21 cellular contexts compared by ENCODE assay signal in genomic region chr10:70559861-70560260, GRCh38. TPM values are rescaled to one million over a fixed set of nuclear protein-coding genes. Genes with fewer than 3 reads are reported as not detected.
DNase-seq lines count a peak whose midpoint lies in the region; ATAC-seq and TF ChIP-seq lines count a peak whose summit lies in the region.
"Had no signal": no experiment of that assay in that cellular context is flagged by ENCODE, and none has a peak within 500 bp of the region (broad histone marks: within the 10 kb centered on the region; RNA-seq: fewer than 3 reads in every experiment).

No MANE protein-coding gene starts in this region.

- POLR2A ChIA-PET in RWPE1 (lab: Yijun Ruan, JAX; ENCODE audit: low non-redundant PET) = no interaction called here

- no peak overlapping the region for H3K27ac ChIP-seq in neural progenitor cell
- H3K27ac ChIP-seq in RWPE1 = no peak overlapping the region
- H3K27ac ChIP-seq: 22Rv1, body of pancreas, ovary had no signal

- intact Hi-C loops in activated CD4-positive, alpha-beta T cell treated with anti-CD3 and anti-CD28 coated beads, Interleukin-2, amount 10 ng/mL, durations not matched to agents 24 days and 14 days (cut with micrococcal nuclease) = loop anchor here (1.0 to 5.0 kb wide), 4 partner anchors 18 to 199 kb away; partner anchors contain the start of gene PRF1

- H3K9ac ChIP-seq in neural progenitor cell = no peak overlapping the region

- no peak overlapping the region for H3K4me3 ChIP-seq in neural progenitor cell
- H3K4me3 ChIP-seq: body of pancreas, esophagus muscularis mucosa, ovary had no signal

- H3K9me3 Mint-ChIP-seq in activated CD4-positive, alpha-beta T cell treated with anti-CD3 and anti-CD28 coated beads, Interleukin-2, amount 10 ng/mL, durations not matched to agents 24 days and 14 days = no peaks in the 10 kb centered on the region
- no peaks in the 10 kb centered on the region for H3K9me3 Mint-ChIP-seq in IgD-negative memory B cell
- H3K9me3 Mint-ChIP-seq in effector memory CD8-positive, alpha-beta T cell = no peaks in the 10 kb centered on the region
- H3K9me3 Mint-ChIP-seq in neural progenitor cell = no peaks in the 10 kb centered on the region
- H3K9me3 Mint-ChIP-seq: activated CD4-positive, alpha-beta memory T cell treated with anti-CD3 and anti-CD28 coated beads for 36 hours; stimulated activated naive B cell treated with anti-CD40 and anti-IgM and Interleukin-4, amounts not matched to agents 10 μg/mL and 1 μg/mL and 100 μg/mL, for 72 hours had no signal

- no peaks in the 10 kb centered on the region for H3K27me3 Mint-ChIP-seq in activated CD4-positive, alpha-beta T cell treated with anti-CD3 and anti-CD28 coated beads, Interleukin-2, amount 10 ng/mL, durations not matched to agents 24 days and 14 days
- H3K27me3 Mint-ChIP-seq in IgD-negative memory B cell (no peaks in the 10 kb centered on the region), neural progenitor cell (ENCODE audit: insufficient read depth, low read depth) (no peaks in the 10 kb centered on the region)
- no peaks in the 10 kb centered on the region for H3K27me3 Mint-ChIP-seq in effector memory CD8-positive, alpha-beta T cell
- H3K27me3 Mint-ChIP-seq: activated CD4-positive, alpha-beta memory T cell treated with anti-CD3 and anti-CD28 coated beads for 36 hours had no signal

- no peak overlapping the region for H2AFZ ChIP-seq in neural progenitor cell (replicated peaks)

- no peak for DNase-seq in activated CD4-positive, alpha-beta T cell treated with anti-CD3 and anti-CD28 coated beads, Interleukin-2, amount 10 ng/mL, durations not matched to agents 24 days and 14 days
- DNase-seq in activated CD4-positive, alpha-beta T cell treated with anti-CD3 and anti-CD28 coated beads, Interleukin-2, amount 50 U/mL, for 1 hour = no peak
- DNase-seq in effector memory CD8-positive, alpha-beta T cell = no peak
- DNase-seq in neural progenitor cell (ENCODE audit: low spot score) = no peak
- DNase-seq in RWPE1 (ENCODE audit: low spot score) = no peak
- no peak for DNase-seq in activated gamma-delta T cell (lab: John Stamatoyannopoulos, UW)
- DNase-seq: NCI-H2171, NCI-H748 treated with DMSO at 0.1 percent for 48 hours had no signal

- H3F3A ChIP-seq in neural progenitor cell (ENCODE audit: low read depth) = no peaks in the 10 kb centered on the region

- no peaks in the 10 kb centered on the region for H3K27me3 ChIP-seq in neural progenitor cell
- H3K27me3 ChIP-seq: body of pancreas, dorsolateral prefrontal cortex, esophagus muscularis mucosa, ovary, Peyer's patch, upper lobe of left lung had no signal

- H3K4me2 ChIP-seq in neural progenitor cell = no peak overlapping the region

- H3K36me3 Mint-ChIP-seq in activated CD4-positive, alpha-beta T cell treated with anti-CD3 and anti-CD28 coated beads, Interleukin-2, amount 10 ng/mL, durations not matched to agents 24 days and 14 days (ENCODE audit: low read depth) = no peaks in the 10 kb centered on the region
- H3K36me3 Mint-ChIP-seq in IgD-negative memory B cell = no peaks in the 10 kb centered on the region
- H3K36me3 Mint-ChIP-seq in effector memory CD8-positive, alpha-beta T cell (ENCODE audit: insufficient read depth) = no peaks in the 10 kb centered on the region
- H3K36me3 Mint-ChIP-seq in neural progenitor cell = no peaks in the 10 kb centered on the region
- H3K36me3 Mint-ChIP-seq: activated CD4-positive, alpha-beta memory T cell treated with anti-CD3 and anti-CD28 coated beads for 36 hours; stimulated activated naive B cell treated with anti-CD40 and anti-IgM and Interleukin-4, amounts not matched to agents 10 μg/mL and 1 μg/mL and 100 μg/mL, for 72 hours had no signal

- ATAC-seq in effector memory CD8-positive, alpha-beta T cell (replicated peaks) = no peak
- ATAC-seq in GM19463 (IDR thresholded peaks at IDR 0.05; ENCODE audit: unreplicated experiment) = no peak

- CTCF ChIA-PET in RWPE1 (lab: Yijun Ruan, JAX) = interaction anchor here (0.6 to 1.1 kb wide), 2 partner anchors 9 to 150 kb away, joined by 4 to 5 read pairs; no protein-coding TSS in a partner anchor

- no peaks in the 10 kb centered on the region for H3K36me3 ChIP-seq in neural progenitor cell
- H3K36me3 ChIP-seq: ovary had no signal

- no peaks in the 10 kb centered on the region for H4K20me1 ChIP-seq in neural progenitor cell (ENCODE audit: low read depth)

- H3K4me1 Mint-ChIP-seq in activated CD4-positive, alpha-beta T cell treated with anti-CD3 and anti-CD28 coated beads, Interleukin-2, amount 10 ng/mL, durations not matched to agents 24 days and 14 days = peaks cover 24% of the 10 kb centered on the region
- H3K4me1 Mint-ChIP-seq in IgD-negative memory B cell = peaks cover 6 to 21% (median 11%) of the 10 kb centered on the region in 3 donors
- H3K4me1 Mint-ChIP-seq in effector memory CD8-positive, alpha-beta T cell (ENCODE audit: low read depth in 2 of 2) = peaks cover 38% of the 10 kb centered on the region in 2 donors
- peaks cover 39% of the 10 kb centered on the region for H3K4me1 Mint-ChIP-seq in neural progenitor cell

- no peaks in the 10 kb centered on the region for H3K9me3 ChIP-seq in neural progenitor cell (ENCODE audit: low read depth)
- H3K9me3 ChIP-seq: body of pancreas, esophagus muscularis mucosa, ovary, Peyer's patch, upper lobe of left lung had no signal

- H3K79me2 ChIP-seq in neural progenitor cell (ENCODE audit: low read depth) = no peaks in the 10 kb centered on the region

- TF ChIP-seq CTCF in neural progenitor cell (IDR thresholded peaks at IDR 0.05) (no peak), RWPE1 (conservative IDR thresholded peaks at IDR 0.05; ENCODE audit: low read depth) (no peak)

- H3K4me3 Mint-ChIP-seq in activated CD4-positive, alpha-beta T cell treated with anti-CD3 and anti-CD28 coated beads, Interleukin-2, amount 10 ng/mL, durations not matched to agents 24 days and 14 days = no peak overlapping the region
- H3K4me3 Mint-ChIP-seq in IgD-negative memory B cell = peak overlapping the region in 1 of 4 donors; percentile 77
- H3K4me3 Mint-ChIP-seq in effector memory CD8-positive, alpha-beta T cell = peak overlapping the region; percentile 76 to 86
- no peak overlapping the region for H3K4me3 Mint-ChIP-seq in neural progenitor cell

- H3K27ac Mint-ChIP-seq in activated CD4-positive, alpha-beta T cell treated with anti-CD3 and anti-CD28 coated beads, Interleukin-2, amount 10 ng/mL, durations not matched to agents 24 days and 14 days = peak overlapping the region; percentile 49
- H3K27ac Mint-ChIP-seq in IgD-negative memory B cell (peak overlapping the region in 2 of 3 donors; percentile 2 to 18), neural progenitor cell (peak overlapping the region; percentile 95)
- peak overlapping the region; percentile 60 to 83 for H3K27ac Mint-ChIP-seq in effector memory CD8-positive, alpha-beta T cell

- H3K4me1 ChIP-seq in neural progenitor cell = peaks cover 10% of the 10 kb centered on the region
- H3K4me1 ChIP-seq: body of pancreas had no signal

RNA-seq across cellular contexts. Expression of gene PRF1, which starts 42.7 kb away (rescaled TPM):
- 76.5 and 79.9 TPM in 2 replicates for total RNA-seq in activated CD4-positive, alpha-beta T cell treated with anti-CD3 and anti-CD28 coated beads, Interleukin-2, amount 10 ng/mL, durations not matched to agents 24 days and 14 days
- 24.3 TPM for polyA plus RNA-seq in IgD-negative memory B cell
- not detected in 2 replicates for total RNA-seq in neural progenitor cell (ENCODE audit: low replicate concordance)
- total RNA-seq: glomerular endothelial cell had no signal
- polyA plus RNA-seq: BJ had no signal

Comparison
In these comparisons a context has a peak if more than half of its experiments do, and no peak if none do; other contexts are left out.
1. H3K27ac Mint-ChIP-seq: peak in every context shown above with its lines; median percentile 95 in neural progenitor cell; 72 in effector memory CD8-positive, alpha-beta T cell; 49 in activated CD4-positive, alpha-beta T cell treated with anti-CD3 and anti-CD28 coated beads, Interleukin-2, amount 10 ng/mL, durations not matched to agents 24 days and 14 days; 10 in IgD-negative memory B cell.
2. H3K4me3 Mint-ChIP-seq: peak in effector memory CD8-positive, alpha-beta T cell (2 of 2); none in activated CD4-positive, alpha-beta T cell treated with anti-CD3 and anti-CD28 coated beads, Interleukin-2, amount 10 ng/mL, durations not matched to agents 24 days and 14 days (single experiment) and neural progenitor cell (single experiment).
3. RNA of gene PRF1, which starts 42.7 kb away (total RNA-seq): 76.5 to 79.9 TPM in activated CD4-positive, alpha-beta T cell treated with anti-CD3 and anti-CD28 coated beads, Interleukin-2, amount 10 ng/mL, durations not matched to agents 24 days and 14 days; not detected in neural progenitor cell; every median in the first group is over 10 times any median in the second.